In the genomic region with DNA sequence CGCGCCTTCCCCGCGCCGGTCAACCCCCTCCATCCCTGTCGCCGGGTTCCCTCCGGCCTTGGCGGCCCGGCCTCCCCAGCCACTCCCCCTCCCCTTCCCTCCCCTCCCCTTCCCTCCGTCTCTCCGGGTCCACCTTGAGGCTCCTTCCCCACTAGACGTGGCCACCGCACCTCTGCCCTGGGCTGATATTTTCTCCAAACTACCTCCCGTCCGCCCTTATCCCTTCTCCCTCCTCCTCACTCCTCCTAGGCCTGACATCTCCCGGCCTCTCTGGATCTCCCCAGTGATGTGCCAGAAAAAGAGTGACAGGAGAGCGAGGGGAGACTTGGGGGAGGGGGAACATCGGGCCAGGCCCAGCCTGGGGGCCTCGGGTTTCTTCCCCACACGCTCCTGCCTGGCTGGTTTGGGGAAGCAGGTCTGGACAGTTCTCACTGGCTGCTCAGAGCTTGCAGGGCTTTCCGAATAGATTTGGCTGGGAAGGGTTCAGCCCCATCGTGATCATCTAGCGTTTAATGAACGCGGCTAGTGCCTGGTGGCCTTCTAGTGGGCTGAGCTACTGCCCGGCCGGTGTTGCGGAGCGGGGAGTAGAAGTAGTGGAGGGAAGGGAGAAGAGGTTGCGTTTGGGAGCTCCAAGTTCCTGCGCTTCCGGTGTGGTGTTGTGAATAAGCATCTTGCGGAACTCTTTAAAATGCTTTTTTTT, we compare ENCODE assay signal across 8 cellular contexts. TPM values are rescaled to one million over a fixed set of nuclear protein-coding genes. Genes with fewer than 3 reads are reported as not detected.
DNase-seq lines count a peak whose midpoint lies in the region; ATAC-seq and TF ChIP-seq lines count a peak whose summit lies in the region.

No MANE protein-coding gene starts in this region.

- POLR2A ChIA-PET in AG04449 (lab: Yijun Ruan, JAX): no interaction called here
- POLR2A ChIA-PET in naive thymus-derived CD8-positive, alpha-beta T cell (lab: Charles Lee): interaction anchor here (1.2 kb wide), 2 partner anchors 9 to 83 kb away, joined by 3 to 6 read pairs; no protein-coding TSS in a partner anchor

- DNase-seq in AG04449 (ENCODE audit: low read depth, low spot score) (no peak), GM23248 (peak; percentile 72), erythroblast (lab: John Stamatoyannopoulos, UW) (peak; percentile 25 to 50), NCI-H2029 treated with DMSO at 0.1 percent for 48 hours (lab: John Stamatoyannopoulos, UW) (no peak), GM19238 (ENCODE audit: insufficient read length, low spot score) (no peak)
- peak in 5 of 10 donors; percentile 17 to 63 (median 26) for DNase-seq in naive thymus-derived CD8-positive, alpha-beta T cell

- H3K4me3 ChIP-seq in AG04449 (ENCODE audit: low read depth, low read length) (peak overlapping the region; percentile 88), GM23248 (peak overlapping the region; percentile 87), SU-DHL-6 (ENCODE audit: insufficient read depth, low read length, poor library complexity, severe bottlenecking) (peak overlapping the region; percentile 51)

- peak overlapping the region; percentile 76 for H3K9ac ChIP-seq in GM23248
- H3K9ac ChIP-seq in SU-DHL-6 (ENCODE audit: low read length): peak overlapping the region; percentile 34; the same call in 1 of the 2 replicates

- peaks cover 4 to 11% (median 10%) of the 10 kb centered on the region in 5 donors for H3K27me3 Mint-ChIP-seq in naive thymus-derived CD8-positive, alpha-beta T cell

- H3K4me2 ChIP-seq in GM23248 (ENCODE audit: unreplicated experiment) (peak overlapping the region; percentile 94), SU-DHL-6 (ENCODE audit: low read depth, low read length, poor library complexity, severe bottlenecking) (peak overlapping the region; percentile 59)

- H3K9me3 Mint-ChIP-seq in naive thymus-derived CD8-positive, alpha-beta T cell: no peaks in the 10 kb centered on the region

- H3K27ac ChIP-seq in GM23248 (peak overlapping the region; percentile 27; the same call in 1 of the 2 replicates), SU-DHL-6 (ENCODE audit: low read depth, low read length) (no peak overlapping the region)

- 2 to 5% methylated on average over 22 to 34 of the region's 34 CpGs for WGBS in GM23248 (ENCODE audit: low coverage in 1 of 2, low lambda C conversion rate in 2 of 2, missing lambda C conversion rate in 2 of 2), 2 experiments

- peaks cover 19% of the 10 kb centered on the region; the same call in 1 of the 2 replicates for H3K79me2 ChIP-seq in GM23248 (ENCODE audit: insufficient read depth)
- H3K79me2 ChIP-seq in SU-DHL-6 (ENCODE audit: insufficient read depth, low read length): no peaks in the 10 kb centered on the region

- TF ChIP-seq CTCF in AG04449 (IDR thresholded peaks at IDR 0.05; ENCODE audit: insufficient read depth, low read length, missing control alignments) (no peak), SU-DHL-6 (IDR thresholded peaks at IDR 0.05; ENCODE audit: insufficient read depth, low read length, poor library complexity, severe bottlenecking) (no peak)

- in situ Hi-C loops in GM23248 (cut with MboI): no loop called here

- H3K4me1 ChIP-seq in GM23248 (ENCODE audit: insufficient read depth): peaks cover 13% of the 10 kb centered on the region

- peaks cover 17 to 25% (median 20%) of the 10 kb centered on the region in 4 donors for H3K4me1 Mint-ChIP-seq in naive thymus-derived CD8-positive, alpha-beta T cell

- H3K9me2 ChIP-seq in GM23248 (ENCODE audit: insufficient read depth) (no peaks in the 10 kb centered on the region), SU-DHL-6 (replicated peaks; ENCODE audit: insufficient read depth, low read length) (no peaks in the 10 kb centered on the region)

- H4K20me1 ChIP-seq in GM23248 (ENCODE audit: insufficient read depth) (no peaks in the 10 kb centered on the region), SU-DHL-6 (ENCODE audit: low read depth, low read length) (no peaks in the 10 kb centered on the region)

- H3K27me3 ChIP-seq in GM23248 (replicated peaks; ENCODE audit: insufficient read depth) (peaks cover 8% of the 10 kb centered on the region), SU-DHL-6 (ENCODE audit: low read length) (no peaks in the 10 kb centered on the region)

- H3K4me3 Mint-ChIP-seq in naive thymus-derived CD8-positive, alpha-beta T cell: peak overlapping the region; percentile 80 to 92 (median 88)

- H3K36me3 ChIP-seq in GM23248 (ENCODE audit: low read depth): no peaks in the 10 kb centered on the region
- no peaks in the 10 kb centered on the region for H3K36me3 ChIP-seq in SU-DHL-6 (ENCODE audit: low read length)

- CTCF ChIA-PET in AG04449 (lab: Yijun Ruan, JAX): interaction anchor here (0.8 to 3.0 kb wide), 7 partner anchors 9 to 53 kb away, joined by 3 to 27 read pairs (median 4); no protein-coding TSS in a partner anchor

- no peak for TF ChIP-seq POLR2A in erythroblast (IDR thresholded peaks at IDR 0.05; ENCODE audit: low read length)

- H3K9me3 ChIP-seq in GM23248 (ENCODE audit: low read depth): no peaks in the 10 kb centered on the region
- H3K9me3 ChIP-seq in SU-DHL-6 (ENCODE audit: insufficient read depth, low read length): no peaks in the 10 kb centered on the region

- H3K27ac Mint-ChIP-seq in naive thymus-derived CD8-positive, alpha-beta T cell: peak overlapping the region; percentile 72 to 97 (median 90)

- H2AFZ ChIP-seq in GM23248 (peak overlapping the region; percentile 94), SU-DHL-6 (ENCODE audit: low read depth, low read length, severe bottlenecking) (no peak overlapping the region)

- no peaks in the 10 kb centered on the region for H3K36me3 Mint-ChIP-seq in naive thymus-derived CD8-positive, alpha-beta T cell

- peak; percentile 8 to 32 for ATAC-seq in naive thymus-derived CD8-positive, alpha-beta T cell
- ATAC-seq in GM18867 (IDR thresholded peaks at IDR 0.05; ENCODE audit: unreplicated experiment): no peak

- H3F3A ChIP-seq in GM23248 (ENCODE audit: insufficient read depth): peaks cover 6% of the 10 kb centered on the region; the same call in 1 of the 2 replicates
- no peaks in the 10 kb centered on the region for H3F3A ChIP-seq in SU-DHL-6 (ENCODE audit: insufficient read depth)

RNA-seq across cellular contexts. Expression of a gene that starts 0.6 kb away (rescaled TPM):
- total RNA-seq in GM23248 (2014; rRNA removed; shearing (Covaris generic)): 5.4 and 7.9 TPM in 2 replicates
- polyA plus RNA-seq in GM23248 (2016; fragmentation: Nextera tagmentation; extraction: Ambion mirVana): 21.6 and 23.0 TPM in 2 replicates
- total RNA-seq in naive thymus-derived CD8-positive, alpha-beta T cell: 1 to 10 TPM; 3.8 to 5.3 TPM
- polyA plus RNA-seq in naive thymus-derived CD8-positive, alpha-beta T cell: 1 to 10 TPM; 1.4 to 1.6 (median 1.5) TPM

Comparison
In these comparisons a context has a peak if more than half of its experiments do, and no peak if none do; other contexts are left out.
1. DNase-seq: peak in GM23248 (single experiment) and erythroblast (2 of 2); none in AG04449 (single experiment), NCI-H2029 treated with DMSO at 0.1 percent for 48 hours (single experiment) and GM19238 (single experiment).
2. Peak in every context shown above with its lines, with median percentiles within 50 percentile points of each other: H3K4me3 ChIP-seq.